Comparison of ENCODE assay signal across 12 cellular contexts in the genomic region with DNA sequence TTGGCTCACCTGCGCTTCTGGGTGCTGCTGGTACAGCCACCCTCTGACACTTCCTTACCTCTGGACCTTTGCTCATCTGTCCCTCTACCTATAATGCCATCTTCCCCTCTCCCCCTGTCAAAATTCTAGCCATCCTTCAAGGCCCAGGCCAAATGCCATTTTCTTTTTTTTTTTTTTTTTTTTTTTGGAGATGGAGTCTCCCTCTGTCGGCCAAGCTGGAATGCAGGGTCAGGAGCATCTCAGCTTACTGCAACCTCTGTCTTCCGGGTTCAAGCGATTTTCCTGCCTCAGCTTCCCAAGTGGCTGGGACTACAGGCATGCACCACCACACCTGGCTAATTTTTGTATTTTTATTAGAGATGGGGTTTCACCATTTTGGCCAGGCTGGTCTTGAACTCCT. TPM values are rescaled to one million over a fixed set of nuclear protein-coding genes. Genes with fewer than 3 reads are reported as not detected.
DNase-seq lines count a peak whose midpoint lies in the region; ATAC-seq, FAIRE-seq and TF ChIP-seq lines count a peak whose summit lies in the region.
"Not testable (repeated sequence)": the region's sequence is repeated elsewhere in the genome, so short reads cannot be mapped to it uniquely, and the experiment has no call there.
"Had no signal": no experiment of that assay in that cellular context is flagged by ENCODE, and none has a peak within 500 bp of the region (broad histone marks: within the 10 kb centered on the region; RNA-seq: fewer than 3 reads in every experiment).

No MANE protein-coding gene starts in this region.

- not testable (repeated sequence) for H3K9ac ChIP-seq in HCT116 (ENCODE audit: low read length); K562 (ENCODE audit: insufficient read depth in 1 of 2, low read depth in 2 of 2, low read length in 2 of 2); trophoblast cell (ENCODE audit: low read length)
- H3K9ac ChIP-seq in kidney (ENCODE audit: low read length in 2 of 2) = peak overlapping the region in 1 of 2 donors; percentile 63

- CTCF ChIA-PET in Calu3 (lab: Charles Lee) = interaction anchor here (0.6 to 2.9 kb wide), 3 partner anchors 42 to 74 kb away, joined by 6 to 13 read pairs (median 7); no protein-coding TSS in a partner anchor
- CTCF ChIA-PET in HCT116 (lab: Charles Lee); K562 (lab: Yijun Ruan, JAX; ENCODE audit: low intra/inter-chr PET ratio): not testable (repeated sequence)

- not testable (repeated sequence) for H3K4me1 ChIP-seq in HCT116 (ENCODE audit: control insufficient read depth in 1 of 2, insufficient read depth in 2 of 2, low read length in 2 of 2); K562 (replicated peaks in 1 of 2; ENCODE audit: control insufficient read depth in 2 of 2, insufficient read depth in 2 of 2, low read length in 2 of 2); kidney (ENCODE audit: control insufficient read depth in 1 of 2, insufficient read depth in 1 of 2, low read depth in 1 of 2, low read length in 2 of 2); trophoblast cell (ENCODE audit: control insufficient read depth in 1 of 2, insufficient read depth in 2 of 2, low read length in 2 of 2)

- H2BK120ac ChIP-seq in trophoblast cell (ENCODE audit: insufficient read depth, low read length, poor library complexity) = not testable (repeated sequence)

- intact Hi-C loops in Calu3 (cut with micrococcal nuclease; ENCODE audit: unreplicated experiment) = loop anchor here (1.0 to 5.0 kb wide), 2 partner anchors 31 to 40 kb away; no protein-coding TSS in a partner anchor
- intact Hi-C loops in HCT116 (cut with micrococcal nuclease); K562 (cut with micrococcal nuclease); kidney (cut with DNase I): not testable (repeated sequence)

- POLR2A ChIA-PET in HCT116 (lab: Charles Lee) (interaction anchor here (0.7 kb wide), 1 partner anchor 262 kb away, joined by 3 read pairs; no protein-coding TSS in a partner anchor), K562 (lab: Yijun Ruan, JAX) (interaction anchor here (0.7 kb wide), 1 partner anchor 41 kb away, joined by 4 read pairs; no protein-coding TSS in a partner anchor)

- WGBS in K562 (ENCODE audit: insufficient coverage, low coverage, missing lambda C conversion rate) = 3% methylated on average over 3 of the region's 4 CpGs
- WGBS in trophoblast cell (ENCODE audit: extremely low coverage, insufficient coverage, insufficient read length) = no CpG with 5 or more reads among the region's 4 CpGs

- H4K91ac ChIP-seq in trophoblast cell (ENCODE audit: low read depth, low read length) = not testable (repeated sequence)

- H3K23ac ChIP-seq in trophoblast cell (ENCODE audit: low read length) = peak overlapping the region; percentile 17

- H3K4me1 Mint-ChIP-seq in Calu3 (ENCODE audit: low read depth, unreplicated experiment) = peaks cover 51% of the 10 kb centered on the region
- peaks cover 25% of the 10 kb centered on the region for H3K4me1 Mint-ChIP-seq in stimulated activated effector memory CD8-positive, alpha-beta T cell treated with anti-CD3 and anti-CD28 coated beads, Interleukin-12 subunit alpha, Interleukin-12 subunit beta, amount 100 ng/mL, for 72 hours

- not testable (repeated sequence) for H3K9me2 ChIP-seq in HCT116 (ENCODE audit: insufficient read depth)

- H3K4me3 ChIP-seq in HCT116 (replicated peaks in 1 of 2; ENCODE audit: low read depth in 1 of 2, low read length in 2 of 2); K562; trophoblast cell (ENCODE audit: low read depth, low read length): not testable (repeated sequence)
- peak overlapping the region; percentile 73 to 80 for H3K4me3 ChIP-seq in kidney (ENCODE audit: low read length in 2 of 2)

- not testable (repeated sequence) for H3K9me3 Mint-ChIP-seq in Calu3 (ENCODE audit: low read depth, unreplicated experiment); stimulated activated effector memory CD8-positive, alpha-beta T cell treated with anti-CD3 and anti-CD28 coated beads, Interleukin-12 subunit alpha, Interleukin-12 subunit beta, amount 100 ng/mL, for 72 hours

- H2AK5ac ChIP-seq in trophoblast cell (ENCODE audit: low read length) = not testable (repeated sequence)

- not testable (repeated sequence) for TF ChIP-seq EP300 in K562 (IDR thresholded peaks at IDR 0.05; ENCODE audit: low read length)

- not testable (repeated sequence) for H3K27me3 Mint-ChIP-seq in Calu3 (ENCODE audit: unreplicated experiment)

- in situ Hi-C loops in SK-MEL-5 (cut with HindIII; ENCODE audit: low pct_unique_long_range_greater_than_20kb, low sequenced_read_pairs); K562 (cut with MboI): not testable (repeated sequence)

- not testable (repeated sequence) for H2AFZ ChIP-seq in HCT116 (ENCODE audit: low read depth, low read length, poor library complexity, severe bottlenecking); K562 (ENCODE audit: low read depth, low read length); trophoblast cell (ENCODE audit: insufficient read depth, low read length, poor library complexity)

- peak overlapping the region; percentile 49 for H3K27ac Mint-ChIP-seq in Calu3 (ENCODE audit: unreplicated experiment)
- peak overlapping the region; percentile 24 for H3K27ac Mint-ChIP-seq in stimulated activated effector memory CD8-positive, alpha-beta T cell treated with anti-CD3 and anti-CD28 coated beads, Interleukin-12 subunit alpha, Interleukin-12 subunit beta, amount 100 ng/mL, for 72 hours

- H3K9me3 ChIP-seq in HCT116 (ENCODE audit: control insufficient read depth in 1 of 2, insufficient read depth in 1 of 2, low read depth in 1 of 2, low read length in 2 of 2); K562 (replicated peaks; ENCODE audit: control insufficient read depth, insufficient read depth, low read depth, low read length); kidney (ENCODE audit: control insufficient read depth in 1 of 2, low read length in 2 of 2); trophoblast cell (ENCODE audit: insufficient read depth, low read depth, low read length): not testable (repeated sequence)

- BruUV-seq in Calu3 (replicated peaks; lab: Mats Ljungman, UMichigan); HCT116 (replicated peaks; lab: Mats Ljungman, UMichigan); K562 (replicated peaks; lab: Mats Ljungman, UMichigan): not testable (repeated sequence)

- not testable (repeated sequence) for H3K27me3 ChIP-seq in HCT116 (ENCODE audit: insufficient read depth, low read length); trophoblast cell (ENCODE audit: insufficient read depth, low read length)
- peaks cover 34 to 61% of the 10 kb centered on the region in 2 experiments for H3K27me3 ChIP-seq in K562 (ENCODE audit: control insufficient read depth in 2 of 2, insufficient read depth in 2 of 2, low read length in 2 of 2)

- not testable (repeated sequence) for H3K4ac ChIP-seq in trophoblast cell (ENCODE audit: low read depth, low read length)

- FAIRE-seq in K562 (lab: Jason Lieb, UNC); kidney (lab: Jason Lieb, UNC): not testable (repeated sequence)

- not testable (repeated sequence) for H3K79me2 ChIP-seq in HCT116 (ENCODE audit: insufficient read depth, low read length); K562 (ENCODE audit: control insufficient read depth, insufficient read depth, low read length); trophoblast cell (ENCODE audit: control insufficient read depth, insufficient read depth, low read length, poor library complexity)

- H3K4me3 Mint-ChIP-seq in Calu3 (ENCODE audit: low read depth, unreplicated experiment) = peak overlapping the region; percentile 65
- H3K4me3 Mint-ChIP-seq in stimulated activated effector memory CD8-positive, alpha-beta T cell treated with anti-CD3 and anti-CD28 coated beads, Interleukin-12 subunit alpha, Interleukin-12 subunit beta, amount 100 ng/mL, for 72 hours = not testable (repeated sequence)

- not testable (repeated sequence) for H3K4me2 ChIP-seq in HCT116 (ENCODE audit: low read length); K562 (ENCODE audit: insufficient read depth, low read length); trophoblast cell (ENCODE audit: low read length)

- TF ChIP-seq RAD21 in HCT116 (IDR thresholded peaks at IDR 0.05; ENCODE audit: low read depth) = peak; percentile 21; the same call in 1 of the 2 replicates
- TF ChIP-seq RAD21 in K562 (CRISPR knock-in tag; conservative IDR thresholded peaks at IDR 0.05 in 1 of 2, IDR thresholded peaks at IDR 0.05 in 1 of 2) = not testable (repeated sequence)

- not testable (repeated sequence) for H4K8ac ChIP-seq in trophoblast cell (ENCODE audit: low read depth, low read length)

- peaks cover 17% of the 10 kb centered on the region for H3K36me3 Mint-ChIP-seq in Calu3 (ENCODE audit: insufficient read depth, unreplicated experiment)
- H3K36me3 Mint-ChIP-seq in stimulated activated effector memory CD8-positive, alpha-beta T cell treated with anti-CD3 and anti-CD28 coated beads, Interleukin-12 subunit alpha, Interleukin-12 subunit beta, amount 100 ng/mL, for 72 hours = not testable (repeated sequence)

- not testable (repeated sequence) for TF ChIP-seq POLR2A in HCT116 (IDR thresholded peaks at IDR 0.05; ENCODE audit: borderline replicate concordance, extremely low read depth, insufficient read depth, insufficient read length); K562 (conservative IDR thresholded peaks at IDR 0.05)

- H3K27ac ChIP-seq in HCT116 (ENCODE audit: low read depth, low read length); K562 (ENCODE audit: extremely low read depth, low read depth, low read length); trophoblast cell (ENCODE audit: low read depth, low read length): not testable (repeated sequence)
- peak overlapping the region; percentile 91 to 92 for H3K27ac ChIP-seq in kidney (ENCODE audit: low read depth in 2 of 2, low read length in 2 of 2)

- not testable (repeated sequence) for DNase-seq in Calu3; HCT116 (ENCODE audit: low read depth, low spot score); K562 (ENCODE audit: extremely low read depth in 1 of 4, low spot score in 3 of 4); kidney; trophoblast cell; stimulated activated effector memory CD8-positive, alpha-beta T cell treated with anti-CD3 and anti-CD28 coated beads, Interleukin-12 subunit alpha, Interleukin-12 subunit beta, amount 100 ng/mL, for 72 hours (ENCODE audit: low spot score in 2 of 2)
- DNase-seq in SK-MEL-5 (ENCODE audit: low read depth, low spot score) = peak; percentile 62

- H3K79me1 ChIP-seq in trophoblast cell (ENCODE audit: low read length) = not testable (repeated sequence)

- not testable (repeated sequence) for H2BK12ac ChIP-seq in trophoblast cell (ENCODE audit: low read length)

- not testable (repeated sequence) for H3K18ac ChIP-seq in trophoblast cell (ENCODE audit: low read length)

- ATAC-seq in HCT116 (peak; percentile 47), K562 (peak; percentile 62)
- ATAC-seq in stimulated activated effector memory CD8-positive, alpha-beta T cell treated with anti-CD3 and anti-CD28 coated beads, Interleukin-12 subunit alpha, Interleukin-12 subunit beta, amount 100 ng/mL, for 72 hours = not testable (repeated sequence)

- not testable (repeated sequence) for H2BK5ac ChIP-seq in trophoblast cell (ENCODE audit: low read depth, low read length, poor library complexity)

- not testable (repeated sequence) for H3K14ac ChIP-seq in trophoblast cell (ENCODE audit: low read length)

- not testable (repeated sequence) for H4K20me1 ChIP-seq in HCT116 (ENCODE audit: insufficient read depth); K562 (replicated peaks; ENCODE audit: control insufficient read depth, insufficient read depth, low read length)

- not testable (repeated sequence) for H3K36me3 ChIP-seq in HCT116 (ENCODE audit: control insufficient read depth in 1 of 2, insufficient read depth in 2 of 2, low read length in 2 of 2); K562 (ENCODE audit: control insufficient read depth, insufficient read depth, low read length); kidney (ENCODE audit: control insufficient read depth in 1 of 2, insufficient read depth in 2 of 2, low read length in 2 of 2); trophoblast cell (ENCODE audit: control insufficient read depth in 1 of 2, insufficient read depth in 2 of 2, low read length in 2 of 2)

- RAD21 ChIA-PET in HCT116 (lab: Charles Lee; ENCODE audit: low non-redundant PET in 1 of 2, low total read pairs in 2 of 2, uncharacterized antibody in 2 of 2, unreplicated experiment in 2 of 2) = interaction anchor here (0.7 kb wide), 3 partner anchors 228 to 400 kb away, joined by 3 to 7 read pairs (median 3); no protein-coding TSS in a partner anchor

- H4K12ac ChIP-seq in trophoblast cell (ENCODE audit: low read depth, low read length) = not testable (repeated sequence)

- TF ChIP-seq CTCF in Calu3 (IDR thresholded peaks at IDR 0.05; ENCODE audit: unreplicated experiment); kidney (IDR thresholded peaks at IDR 0.05; ENCODE audit: borderline replicate concordance, extremely low read depth, insufficient read depth): not testable (repeated sequence)
- peak in 2 of 3 experiments; percentile 27 to 30; a peak in 3 of 6 replicates for TF ChIP-seq CTCF in HCT116 (IDR thresholded peaks at IDR 0.05 in 2 of 3, conservative IDR thresholded peaks at IDR 0.05 in 1 of 3; ENCODE audit: borderline replicate concordance in 1 of 3, insufficient read depth in 1 of 3, low read depth in 2 of 3, low read length in 2 of 3)
- TF ChIP-seq CTCF in K562 (IDR thresholded peaks at IDR 0.05 in 2 of 3, conservative IDR thresholded peaks at IDR 0.05 in 1 of 3; ENCODE audit: insufficient read depth in 2 of 3, low read depth in 1 of 3, low read length in 3 of 3) = peak in 2 of 3 experiments; percentile 30 to 31; a peak in 3 of 6 replicates

- H3K9me1 ChIP-seq in K562 (ENCODE audit: control insufficient read depth, insufficient read depth, low read length) = not testable (repeated sequence)

RNA-seq across cellular contexts. Expression of a gene that starts 0.7 kb away (rescaled TPM):
- 9.8 and 11.3 TPM in 2 replicates for total RNA-seq in Calu3 (2022)
- not detected for total RNA-seq in HCT116 (2021; ENCODE audit: unreplicated experiment)
- polyA plus RNA-seq in HCT116 (2012) = not detected in 2 replicates
- not detected in 2 replicates for total RNA-seq in SK-MEL-5 (2014; rRNA removed; shearing (Covaris generic))
- not detected in 2 replicates for polyA plus RNA-seq in SK-MEL-5 (2015; cell fraction: cytosol; rRNA removed)
- polyA plus RNA-seq in SK-MEL-5 (2015; cell fraction: nucleus; rRNA removed) = 0.04 TPM in 1 of 2 replicates, not detected in the other
- not detected in 2 replicates for total RNA-seq in K562 (2011; cell fraction: chromatin; rRNA removed; ENCODE audit: low replicate concordance)
- not detected in 2 replicates for total RNA-seq in K562 (2011; cell fraction: nucleolus; rRNA removed)
- total RNA-seq in K562 (2011; cell fraction: nucleoplasm; rRNA removed) = not detected in 2 replicates
- not detected in 2 replicates for total RNA-seq in K562 (2014; rRNA removed)
- not detected in 2 replicates for total RNA-seq in K562 (2014; rRNA removed; fragmentation: Illumina TruSeq; extraction: Trizol)
- total RNA-seq in K562 (2015; rRNA removed; fragmentation: Illumina TruSeq; extraction: Trizol) = not detected in 2 replicates
- total RNA-seq in K562 (2021) = not detected in 2 replicates
- not detected in 2 replicates for polyA plus RNA-seq in K562 (2011; rRNA removed)
- polyA plus RNA-seq in K562 (2011; cell fraction: cytosol; rRNA removed) = not detected in 2 replicates
- polyA plus RNA-seq in K562 (2011; cell fraction: nucleus; rRNA removed) = not detected in 2 replicates
- polyA plus RNA-seq in K562 (2012) = not detected in 2 replicates
- polyA plus RNA-seq in K562 (2014; fragmentation: Illumina TruSeq; extraction: Trizol) = not detected in 2 replicates
- polyA plus RNA-seq in K562 (2014; fragmentation: Nextera tagmentation; extraction: Ambion mirVana) = not detected
- not detected in 2 replicates for polyA plus RNA-seq in K562 (2014; rRNA removed)
- polyA minus RNA-seq in K562 (2011; rRNA and poly(A)+ RNA removed) = not detected in 2 replicates
- not detected in 2 replicates for polyA minus RNA-seq in K562 (2011; cell fraction: cytosol; rRNA and poly(A)+ RNA removed)
- not detected in 2 replicates for polyA minus RNA-seq in K562 (2011; cell fraction: nucleus; rRNA and poly(A)+ RNA removed)
- 30.2 TPM for total RNA-seq in kidney
- 96.9 TPM for polyA plus RNA-seq in kidney (ENCODE audit: insufficient read depth, low read depth, low replicate concordance)
- polyA plus RNA-seq in trophoblast cell (2013) = not detected in 2 replicates
- total RNA-seq: A172; A673; CD4-positive, alpha-beta memory T cell; H7 had no signal
- polyA plus RNA-seq: BJ; CD4-positive, alpha-beta memory T cell had no signal

RNA-seq across cellular contexts. Expression of a gene that starts 0.9 kb away (rescaled TPM):
- total RNA-seq in Calu3 (2022) = 5.6 and 7.7 TPM in 2 replicates
- total RNA-seq in HCT116 (2021; ENCODE audit: unreplicated experiment) = not detected
- polyA plus RNA-seq in HCT116 (2012) = 0.08 and 0.14 TPM in 2 replicates
- 269 and 294 TPM in 2 replicates for total RNA-seq in SK-MEL-5 (2014; rRNA removed; shearing (Covaris generic))
- polyA plus RNA-seq in SK-MEL-5 (2015; cell fraction: cytosol; rRNA removed) = 89.6 and 106 TPM in 2 replicates
- polyA plus RNA-seq in SK-MEL-5 (2015; cell fraction: nucleus; rRNA removed) = 22.7 and 32.0 TPM in 2 replicates
- total RNA-seq in K562 (2011; cell fraction: chromatin; rRNA removed; ENCODE audit: low replicate concordance) = not detected in 2 replicates
- total RNA-seq in K562 (2011; cell fraction: nucleolus; rRNA removed) = not detected in 2 replicates
- total RNA-seq in K562 (2011; cell fraction: nucleoplasm; rRNA removed) = not detected in 2 replicates
- not detected in 2 replicates for total RNA-seq in K562 (2014; rRNA removed)
- total RNA-seq in K562 (2014; rRNA removed; fragmentation: Illumina TruSeq; extraction: Trizol) = not detected in 2 replicates
- total RNA-seq in K562 (2015; rRNA removed; fragmentation: Illumina TruSeq; extraction: Trizol) = not detected in 2 replicates
- total RNA-seq in K562 (2021) = not detected in 2 replicates
- polyA plus RNA-seq in K562 (2011; rRNA removed) = not detected in 2 replicates
- polyA plus RNA-seq in K562 (2011; cell fraction: cytosol; rRNA removed) = not detected in 2 replicates
- polyA plus RNA-seq in K562 (2011; cell fraction: nucleus; rRNA removed) = not detected in 2 replicates
- not detected in 2 replicates for polyA plus RNA-seq in K562 (2012)
- not detected in 2 replicates for polyA plus RNA-seq in K562 (2014; fragmentation: Illumina TruSeq; extraction: Trizol)
- polyA plus RNA-seq in K562 (2014; fragmentation: Nextera tagmentation; extraction: Ambion mirVana) = under 1 TPM in 1 of 2 experiments, not detected in 1; 0.03 TPM
- polyA plus RNA-seq in K562 (2014; rRNA removed) = not detected in 2 replicates
- not detected in 2 replicates for polyA minus RNA-seq in K562 (2011; rRNA and poly(A)+ RNA removed)
- polyA minus RNA-seq in K562 (2011; cell fraction: cytosol; rRNA and poly(A)+ RNA removed) = not detected in 2 replicates
- polyA minus RNA-seq in K562 (2011; cell fraction: nucleus; rRNA and poly(A)+ RNA removed) = not detected in 2 replicates
- 30.5 TPM for total RNA-seq in kidney
- polyA plus RNA-seq in kidney (ENCODE audit: insufficient read depth, low read depth, low replicate concordance) = 140 TPM
- polyA plus RNA-seq in trophoblast cell (2013) = 3.4 and 3.5 TPM in 2 replicates
- total RNA-seq: A673; CD4-positive, alpha-beta memory T cell had no signal
- polyA plus RNA-seq: CD4-positive, alpha-beta memory T cell had no signal
